Comparison of ENCODE assay signal across 27 cellular contexts in the genomic region with DNA sequence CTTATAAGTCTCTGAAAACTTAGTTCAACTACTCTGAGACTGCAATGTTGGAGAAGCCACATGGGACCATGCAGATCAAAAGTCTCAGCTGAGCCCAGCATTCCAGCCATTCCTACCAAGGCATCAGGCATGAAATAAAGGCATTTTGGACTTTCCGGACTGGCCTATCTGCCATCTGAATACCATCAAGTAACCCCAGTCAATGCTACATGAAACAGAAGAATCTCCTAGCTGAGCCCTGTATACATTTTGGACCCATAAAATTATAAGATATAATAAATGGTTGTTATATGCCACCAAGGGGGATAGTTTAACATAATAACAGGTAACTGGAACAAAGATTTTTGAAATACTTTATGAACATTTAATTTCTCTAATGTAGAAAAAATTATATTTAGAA.
"Had no signal": no experiment of that assay in that cellular context is flagged by ENCODE, and none has a peak within 500 bp of the region (broad histone marks: within the 10 kb centered on the region; RNA-seq: fewer than 3 reads in every experiment).

No MANE protein-coding gene starts in this region.

- H3K4me1 ChIP-seq: left ventricle myocardium inferior, pancreas, prostate gland, right atrium auricular region, spleen, transverse colon, upper lobe of left lung, vagina had no signal

- H3K27ac ChIP-seq: left ventricle myocardium inferior, pancreas, prostate gland, right atrium auricular region, spleen, transverse colon, upper lobe of left lung, vagina had no signal

- DNase-seq: head of caudate nucleus; hippocampal formation; immature natural killer cell; kidney; left ventricle myocardium inferior; midbrain; mucosa of descending colon; naive thymus-derived CD4-positive, alpha-beta T cell; nucleus accumbens; pancreas; posterior cingulate gyrus; small intestine; spleen; stimulated activated CD4-positive, alpha-beta T cell treated with anti-CD3 and anti-CD28 coated beads, Interleukin-4, amount 100 ng/mL, for 24 hours; stimulated activated naive CD4-positive, alpha-beta T cell treated with Interleukin-2 at 50 U/mL for 16 hours; stimulated activated naive CD8-positive, alpha-beta T cell treated with anti-CD3 and anti-CD28 coated beads, Interleukin-15, amount 100 ng/mL, for 72 hours; substantia nigra; transverse colon; upper lobe of left lung had no signal

- FAIRE-seq: islet of Langerhans, pancreas had no signal

- H3K36me3 Mint-ChIP-seq: immature natural killer cell; natural killer cell treated with Interleukin-12 subunit alpha and Interleukin-12 subunit beta and Interleukin-15 and Interleukin-18, amount 100 ng/mL, for 72 hours; stimulated activated memory B cell treated with anti-CD40 and anti-IgM and Interleukin-4, amounts not matched to agents 10 μg/mL and 1 μg/mL and 100 μg/mL, for 72 hours had no signal

- H3K4me3 Mint-ChIP-seq: immature natural killer cell; naive thymus-derived CD4-positive, alpha-beta T cell; natural killer cell treated with Interleukin-12 subunit alpha and Interleukin-12 subunit beta and Interleukin-15 and Interleukin-18, amount 100 ng/mL, for 72 hours; stimulated activated memory B cell treated with anti-CD40 and anti-IgM and Interleukin-4, amounts not matched to agents 10 μg/mL and 1 μg/mL and 100 μg/mL, for 72 hours; stimulated activated naive CD8-positive, alpha-beta T cell treated with anti-CD3 and anti-CD28 coated beads, Interleukin-15, amount 100 ng/mL, for 72 hours had no signal

- H3K27me3 ChIP-seq: pancreas, right atrium auricular region, upper lobe of left lung, vagina had no signal

- H3K4me3 ChIP-seq: left ventricle myocardium inferior, lung, mucosa of descending colon, pancreas, prostate gland, right atrium auricular region, spleen, transverse colon, upper lobe of left lung, vagina had no signal

- H3K36me3 ChIP-seq: left ventricle myocardium inferior, pancreas, prostate gland, right atrium auricular region, spleen, transverse colon, upper lobe of left lung, vagina had no signal

- H3K4me1 Mint-ChIP-seq: immature natural killer cell; naive thymus-derived CD4-positive, alpha-beta T cell; stimulated activated memory B cell treated with anti-CD40 and anti-IgM and Interleukin-4, amounts not matched to agents 10 μg/mL and 1 μg/mL and 100 μg/mL, for 72 hours; stimulated activated naive CD8-positive, alpha-beta T cell treated with anti-CD3 and anti-CD28 coated beads, Interleukin-15, amount 100 ng/mL, for 72 hours had no signal

- H3K9me3 ChIP-seq: left ventricle myocardium inferior, mucosa of descending colon, pancreas, prostate gland, right atrium auricular region, spleen, transverse colon, upper lobe of left lung, vagina had no signal

- ATAC-seq: mucosa of descending colon; naive thymus-derived CD4-positive, alpha-beta T cell; natural killer cell treated with Interleukin-12 subunit alpha and Interleukin-12 subunit beta and Interleukin-15 and Interleukin-18, amount 100 ng/mL, for 72 hours; pancreas; sciatic nerve; stimulated activated memory B cell treated with anti-CD40 and anti-IgM and Interleukin-4, amounts not matched to agents 10 μg/mL and 1 μg/mL and 100 μg/mL, for 72 hours; stimulated activated naive CD8-positive, alpha-beta T cell treated with anti-CD3 and anti-CD28 coated beads, Interleukin-15, amount 100 ng/mL, for 72 hours had no signal

- H3K9me3 Mint-ChIP-seq: natural killer cell treated with Interleukin-12 subunit alpha and Interleukin-12 subunit beta and Interleukin-15 and Interleukin-18, amount 100 ng/mL, for 72 hours; stimulated activated memory B cell treated with anti-CD40 and anti-IgM and Interleukin-4, amounts not matched to agents 10 μg/mL and 1 μg/mL and 100 μg/mL, for 72 hours had no signal

- H3K27ac Mint-ChIP-seq: immature natural killer cell; naive thymus-derived CD4-positive, alpha-beta T cell; natural killer cell treated with Interleukin-12 subunit alpha and Interleukin-12 subunit beta and Interleukin-15 and Interleukin-18, amount 100 ng/mL, for 72 hours; stimulated activated memory B cell treated with anti-CD40 and anti-IgM and Interleukin-4, amounts not matched to agents 10 μg/mL and 1 μg/mL and 100 μg/mL, for 72 hours; stimulated activated naive CD8-positive, alpha-beta T cell treated with anti-CD3 and anti-CD28 coated beads, Interleukin-15, amount 100 ng/mL, for 72 hours had no signal
